In genomic region chr20:60013296-60014142, GRCh38 we compare ENCODE assay signal across 1 cellular context.
TF ChIP-seq lines count a peak whose summit lies in the region.

No MANE protein-coding gene starts in this region.

TF ChIP-seq in SK-N-SH, 30 proteins besides CTCF, POLR2A, EP300 and RAD21 (continued from another document):
- TF ChIP-seq, protein P1, sequence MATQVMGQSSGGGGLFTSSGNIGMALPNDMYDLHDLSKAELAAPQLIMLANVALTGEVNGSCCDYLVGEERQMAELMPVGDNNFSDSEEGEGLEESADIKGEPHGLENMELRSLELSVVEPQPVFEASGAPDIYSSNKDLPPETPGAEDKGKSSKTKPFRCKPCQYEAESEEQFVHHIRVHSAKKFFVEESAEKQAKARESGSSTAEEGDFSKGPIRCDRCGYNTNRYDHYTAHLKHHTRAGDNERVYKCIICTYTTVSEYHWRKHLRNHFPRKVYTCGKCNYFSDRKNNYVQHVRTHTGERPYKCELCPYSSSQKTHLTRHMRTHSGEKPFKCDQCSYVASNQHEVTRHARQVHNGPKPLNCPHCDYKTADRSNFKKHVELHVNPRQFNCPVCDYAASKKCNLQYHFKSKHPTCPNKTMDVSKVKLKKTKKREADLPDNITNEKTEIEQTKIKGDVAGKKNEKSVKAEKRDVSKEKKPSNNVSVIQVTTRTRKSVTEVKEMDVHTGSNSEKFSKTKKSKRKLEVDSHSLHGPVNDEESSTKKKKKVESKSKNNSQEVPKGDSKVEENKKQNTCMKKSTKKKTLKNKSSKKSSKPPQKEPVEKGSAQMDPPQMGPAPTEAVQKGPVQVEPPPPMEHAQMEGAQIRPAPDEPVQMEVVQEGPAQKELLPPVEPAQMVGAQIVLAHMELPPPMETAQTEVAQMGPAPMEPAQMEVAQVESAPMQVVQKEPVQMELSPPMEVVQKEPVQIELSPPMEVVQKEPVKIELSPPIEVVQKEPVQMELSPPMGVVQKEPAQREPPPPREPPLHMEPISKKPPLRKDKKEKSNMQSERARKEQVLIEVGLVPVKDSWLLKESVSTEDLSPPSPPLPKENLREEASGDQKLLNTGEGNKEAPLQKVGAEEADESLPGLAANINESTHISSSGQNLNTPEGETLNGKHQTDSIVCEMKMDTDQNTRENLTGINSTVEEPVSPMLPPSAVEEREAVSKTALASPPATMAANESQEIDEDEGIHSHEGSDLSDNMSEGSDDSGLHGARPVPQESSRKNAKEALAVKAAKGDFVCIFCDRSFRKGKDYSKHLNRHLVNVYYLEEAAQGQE (IDR thresholded peaks at IDR 0.05; ENCODE audit: low read depth, low read length) = no peak
- TF ChIP-seq FOXM1 (IDR thresholded peaks at IDR 0.05; ENCODE audit: low read depth) (no peak), USF1 (IDR thresholded peaks at IDR 0.05; ENCODE audit: borderline replicate concordance, low read depth) (no peak)
- TF ChIP-seq, protein P2, sequence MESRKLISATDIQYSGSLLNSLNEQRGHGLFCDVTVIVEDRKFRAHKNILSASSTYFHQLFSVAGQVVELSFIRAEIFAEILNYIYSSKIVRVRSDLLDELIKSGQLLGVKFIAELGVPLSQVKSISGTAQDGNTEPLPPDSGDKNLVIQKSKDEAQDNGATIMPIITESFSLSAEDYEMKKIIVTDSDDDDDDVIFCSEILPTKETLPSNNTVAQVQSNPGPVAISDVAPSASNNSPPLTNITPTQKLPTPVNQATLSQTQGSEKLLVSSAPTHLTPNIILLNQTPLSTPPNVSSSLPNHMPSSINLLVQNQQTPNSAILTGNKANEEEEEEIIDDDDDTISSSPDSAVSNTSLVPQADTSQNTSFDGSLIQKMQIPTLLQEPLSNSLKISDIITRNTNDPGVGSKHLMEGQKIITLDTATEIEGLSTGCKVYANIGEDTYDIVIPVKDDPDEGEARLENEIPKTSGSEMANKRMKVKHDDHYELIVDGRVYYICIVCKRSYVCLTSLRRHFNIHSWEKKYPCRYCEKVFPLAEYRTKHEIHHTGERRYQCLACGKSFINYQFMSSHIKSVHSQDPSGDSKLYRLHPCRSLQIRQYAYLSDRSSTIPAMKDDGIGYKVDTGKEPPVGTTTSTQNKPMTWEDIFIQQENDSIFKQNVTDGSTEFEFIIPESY (IDR thresholded peaks at IDR 0.05; ENCODE audit: borderline replicate concordance, low read depth) = no peak
